In genomic region chr4:25743971-25744370, GRCh38 we compare ENCODE assay signal across 26 cellular contexts.
"Had no signal": no experiment of that assay in that cellular context is flagged by ENCODE, and none has a peak within 500 bp of the region (broad histone marks: within the 10 kb centered on the region; RNA-seq: fewer than 3 reads in every experiment).

No MANE protein-coding gene starts in this region.

- DNase-seq: activated B cell treated with CpG ODN at 0.5 μM for 24 hours; activated CD4-positive, alpha-beta T cell treated with anti-CD3 and anti-CD28 coated beads for 1 hour; activated CD4-positive, alpha-beta T cell treated with anti-CD3 and anti-CD28 coated beads, Interleukin-2, amount 10 ng/mL, durations not matched to agents 24 days and 14 days; activated CD4-positive, alpha-beta T cell treated with anti-CD3 and anti-CD28 coated beads, Interleukin-2, amount 50 U/mL, for 48 hours; activated gamma-delta T cell; activated naive CD4-positive, alpha-beta T cell treated with anti-CD3 and anti-CD28 coated beads for 36 hours; activated T-cell treated with anti-CD3 and anti-CD28 coated beads for 4 hours; activated T-cell treated with anti-CD3 and anti-CD28 coated beads, Interleukin-2, amount 50 U/mL, for 48 hours; amygdala; MM.1S; NCI-H1105 treated with DMSO at 0.1 percent for 48 hours; NCI-H1436 treated with DMSO at 0.1 percent for 48 hours; NCI-H187; NCI-H2081 treated with DMSO at 0.1 percent for 48 hours; NCI-H524 treated with DMSO at 0.1 percent for 48 hours; NCI-H748 treated with DMSO at 0.1 percent for 48 hours; OCI-M1; RPMI8226; T-cell; T-helper 2 cell; T1000 had no signal

- H3K4me3 ChIP-seq: SK-N-MC had no signal

- H3K36me3 Mint-ChIP-seq: brain had no signal

- H3K4me3 Mint-ChIP-seq: activated B cell treated with CpG ODN at 0.5 μM for 24 hours; activated CD4-positive, alpha-beta T cell treated with anti-CD3 and anti-CD28 coated beads, Interleukin-2, amount 10 ng/mL, durations not matched to agents 24 days and 14 days; activated naive CD4-positive, alpha-beta T cell treated with anti-CD3 and anti-CD28 coated beads for 36 hours; activated naive CD8-positive, alpha-beta T cell; activated T-helper 17 cell treated with anti-CD3 and anti-CD28 coated beads, Interleukin-2, amount 50 U/mL, for 72 hours; brain; central memory CD8-positive, alpha-beta T cell; T-cell had no signal

- H3K27ac Mint-ChIP-seq: activated CD4-positive, alpha-beta T cell treated with anti-CD3 and anti-CD28 coated beads, Interleukin-2, amount 10 ng/mL, durations not matched to agents 24 days and 14 days; activated naive CD4-positive, alpha-beta T cell treated with anti-CD3 and anti-CD28 coated beads for 36 hours; activated naive CD8-positive, alpha-beta T cell; activated T-helper 17 cell treated with anti-CD3 and anti-CD28 coated beads, Interleukin-2, amount 50 U/mL, for 72 hours; brain; T-cell had no signal

- H3K27me3 Mint-ChIP-seq: activated B cell treated with CpG ODN at 0.5 μM for 24 hours; activated CD4-positive, alpha-beta T cell treated with anti-CD3 and anti-CD28 coated beads, Interleukin-2, amount 10 ng/mL, durations not matched to agents 24 days and 14 days; activated naive CD8-positive, alpha-beta T cell; activated T-helper 17 cell treated with anti-CD3 and anti-CD28 coated beads, Interleukin-2, amount 50 U/mL, for 72 hours; central memory CD8-positive, alpha-beta T cell; T-cell had no signal

- H3K4me1 Mint-ChIP-seq: activated B cell treated with CpG ODN at 0.5 μM for 24 hours; activated CD4-positive, alpha-beta T cell treated with anti-CD3 and anti-CD28 coated beads, Interleukin-2, amount 10 ng/mL, durations not matched to agents 24 days and 14 days; activated T-helper 17 cell treated with anti-CD3 and anti-CD28 coated beads, Interleukin-2, amount 50 U/mL, for 72 hours; central memory CD8-positive, alpha-beta T cell; T-cell had no signal

- H3K9me3 Mint-ChIP-seq: activated B cell treated with CpG ODN at 0.5 μM for 24 hours; activated CD4-positive, alpha-beta T cell treated with anti-CD3 and anti-CD28 coated beads, Interleukin-2, amount 10 ng/mL, durations not matched to agents 24 days and 14 days; activated T-helper 17 cell treated with anti-CD3 and anti-CD28 coated beads, Interleukin-2, amount 50 U/mL, for 72 hours; brain; central memory CD8-positive, alpha-beta T cell; T-cell had no signal

- H3K27ac ChIP-seq: SK-N-MC had no signal
